Comparison of ENCODE assay signal across 27 cellular contexts in the genomic region with DNA sequence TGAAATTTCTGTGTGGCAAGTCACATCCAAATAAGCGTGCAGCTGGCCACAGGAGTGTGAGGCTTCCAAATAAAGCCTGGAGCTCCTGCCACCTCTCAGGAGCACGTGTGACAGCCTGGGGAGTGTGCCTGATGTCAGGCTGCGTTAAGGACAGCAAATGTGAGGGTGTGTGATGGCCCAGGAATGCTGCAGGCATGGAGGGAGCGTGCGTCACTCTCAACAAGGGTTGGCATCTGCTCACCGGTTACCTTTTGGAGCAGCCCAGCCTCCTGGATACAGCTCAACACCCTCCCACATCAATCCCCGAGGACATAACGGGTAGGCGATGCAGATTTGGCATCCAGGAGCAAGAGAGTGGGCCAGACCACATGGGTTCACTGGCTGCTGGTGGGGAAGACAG. TPM values are rescaled to one million over a fixed set of nuclear protein-coding genes. Genes with fewer than 3 reads are reported as not detected.
A peak's percentile ranks its signal among the peaks of the same experiment; 100 is the strongest.
DNase-seq lines count a peak whose midpoint lies in the region; ATAC-seq, FAIRE-seq and TF ChIP-seq lines count a peak whose summit lies in the region.
"Had no signal": no experiment of that assay in that cellular context is flagged by ENCODE, and none has a peak within 500 bp of the region (broad histone marks: within the 10 kb centered on the region; RNA-seq: fewer than 3 reads in every experiment).

No MANE protein-coding gene starts in this region.

- WGBS in A549 (ENCODE audit: missing lambda C conversion rate), result 90% methylated on average over 9 of the region's 9 CpGs
- 47 to 56% (median 51%) methylated on average over 8 to 9 of the region's 9 CpGs for WGBS in heart left ventricle, 4 donors
- WGBS in lower leg skin, 2 donors, result 56% methylated on average over 9 of the region's 9 CpGs

- H3K36me3 ChIP-seq in heart left ventricle, result peaks cover 0 to 93% (median 83%) of the 10 kb centered on the region in 9 donors

- TF ChIP-seq CTCF in A549 (IDR thresholded peaks at IDR 0.05) (no peak), heart left ventricle (IDR thresholded peaks at IDR 0.05) (no peak), lower leg skin (IDR thresholded peaks at IDR 0.05) (no peak)

- POLR2A ChIA-PET in A549 (lab: Yijun Ruan, JAX), result no interaction called here

- no peaks in the 10 kb centered on the region for H3K27me3 ChIP-seq in heart left ventricle
- H3K27me3 ChIP-seq: BE2C, neutrophil had no signal

- ATAC-seq in A549, result no peak
- ATAC-seq in heart left ventricle, result peak; percentile 74 to 94 (median 89)
- no peak for ATAC-seq in GM21367 (IDR thresholded peaks at IDR 0.05; ENCODE audit: unreplicated experiment)
- ATAC-seq: CD8-positive, alpha-beta T cell; left lobe of liver; naive thymus-derived CD4-positive, alpha-beta T cell had no signal

- DNase-seq in A549 (ENCODE audit: low read depth in 1 of 2, low spot score in 1 of 2), result no peak
- peak; percentile 69 for DNase-seq in cerebellum (ENCODE audit: low spot score)
- peak; percentile 42 to 79 (median 55) for DNase-seq in heart left ventricle
- peak; percentile 80 for DNase-seq in occipital lobe (lab: John Stamatoyannopoulos, UW)
- no peak for DNase-seq in NCI-H2196 treated with DMSO at 0.1 percent for 48 hours (lab: John Stamatoyannopoulos, UW; ENCODE audit: unreplicated experiment)
- no peak for DNase-seq in lower leg skin (ENCODE audit: low spot score in 2 of 2)
- DNase-seq in NCI-H2029 treated with DMSO at 0.1 percent for 48 hours (lab: John Stamatoyannopoulos, UW), result no peak
- DNase-seq: activated B cell treated with CpG ODN at 0.5 μM for 24 hours; activated CD4-positive, alpha-beta T cell treated with anti-CD3 and anti-CD28 coated beads, Interleukin-2, amount 10 ng/mL, durations not matched to agents 7 days and 5 days; activated gamma-delta T cell treated with Interleukin-2 at 50 U/mL for 16 hours; activated T-cell treated with anti-CD3 and anti-CD28 coated beads, Interleukin-2, amount 50 U/mL, for 24 hours; BE2C; CD8-positive, alpha-beta T cell; KBM-7; naive thymus-derived CD4-positive, alpha-beta T cell; NCI-H1105 treated with DMSO at 0.1 percent for 48 hours; NCI-H187 treated with DMSO at 0.1 percent for 48 hours; NCI-H2171 treated with DMSO at 0.1 percent for 48 hours; NCI-H524 treated with DMSO at 0.1 percent for 48 hours; OCI-M1; SK-N-SH; stimulated activated naive CD4-positive, alpha-beta T cell had no signal

- H3K4me2 ChIP-seq in A549, result no peak overlapping the region
- H3K4me2 ChIP-seq: SK-N-SH had no signal

- H3K4me1 ChIP-seq in A549 (peaks cover 8% of the 10 kb centered on the region), heart left ventricle (peaks cover 0 to 12% (median 0%) of the 10 kb centered on the region in 12 donors)
- H3K4me1 ChIP-seq: BE2C, prostate gland had no signal

- TF ChIP-seq RAD21 in A549 (conservative IDR thresholded peaks at IDR 0.05 in 1 of 2, IDR thresholded peaks at IDR 0.05 in 1 of 2), result no peak

- intact Hi-C loops in heart left ventricle (cut with DNase I) (loop anchor here in 1 of 10 donors (5.0 kb wide), 1 partner anchor 66 kb away; no protein-coding TSS in a partner anchor), lower leg skin (cut with DNase I; ENCODE audit: low total_unique reads) (no loop called here)

- H3K9me3 ChIP-seq in A549 (peaks cover 10% of the 10 kb centered on the region), heart left ventricle (peaks cover 0 to 9% (median 0%) of the 10 kb centered on the region in 12 donors)
- H3K9me3 ChIP-seq: BE2C, neutrophil, prostate gland, SK-N-SH had no signal

- TF ChIP-seq POLR2A in A549 (IDR thresholded peaks at IDR 0.05; ENCODE audit: low read length) (0 out of 2 replicates have a peak, but pooled peaks have one; percentile 11), heart left ventricle (IDR thresholded peaks at IDR 0.05) (no peak), lower leg skin (IDR thresholded peaks at IDR 0.05) (no peak)

- H3K4me3 ChIP-seq in A549 (no peak overlapping the region), heart left ventricle (no peak overlapping the region), lower leg skin (ENCODE audit: low read depth, poor library complexity, severe bottlenecking) (no peak overlapping the region)
- H3K4me3 ChIP-seq: prostate gland had no signal

- H3K27ac ChIP-seq in A549 (no peak overlapping the region), heart left ventricle (peak overlapping the region in 6 of 12 donors; percentile 33 to 74 (median 47))
- H3K27ac ChIP-seq: neutrophil, prostate gland had no signal

- peak; percentile 46 for FAIRE-seq in A549 (lab: Jason Lieb, UNC)
- FAIRE-seq: GM19239 had no signal

- CTCF ChIA-PET in A549 (lab: Yijun Ruan, JAX), result interaction anchor here (1.0 to 14.9 kb wide), 8 partner anchors 9 to 473 kb away, joined by 3 to 140 read pairs (median 4); a partner anchor contains a TSS

- TF ChIP-seq EP300 in A549 (IDR thresholded peaks at IDR 0.05), result no peak

TF ChIP-seq in A549, 52 proteins besides CTCF, POLR2A, EP300 and RAD21:
- TF ChIP-seq, protein P1, sequence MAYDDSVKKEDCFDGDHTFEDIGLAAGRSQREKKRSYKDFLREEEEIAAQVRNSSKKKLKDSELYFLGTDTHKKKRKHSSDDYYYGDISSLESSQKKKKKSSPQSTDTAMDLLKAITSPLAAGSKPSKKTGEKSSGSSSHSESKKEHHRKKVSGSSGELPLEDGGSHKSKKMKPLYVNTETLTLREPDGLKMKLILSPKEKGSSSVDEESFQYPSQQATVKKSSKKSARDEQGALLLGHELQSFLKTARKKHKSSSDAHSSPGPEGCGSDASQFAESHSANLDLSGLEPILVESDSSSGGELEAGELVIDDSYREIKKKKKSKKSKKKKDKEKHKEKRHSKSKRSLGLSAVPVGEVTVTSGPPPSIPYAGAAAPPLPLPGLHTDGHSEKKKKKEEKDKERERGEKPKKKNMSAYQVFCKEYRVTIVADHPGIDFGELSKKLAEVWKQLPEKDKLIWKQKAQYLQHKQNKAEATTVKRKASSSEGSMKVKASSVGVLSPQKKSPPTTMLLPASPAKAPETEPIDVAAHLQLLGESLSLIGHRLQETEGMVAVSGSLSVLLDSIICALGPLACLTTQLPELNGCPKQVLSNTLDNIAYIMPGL (CRISPR knock-in tag; IDR thresholded peaks at IDR 0.05; ENCODE audit: borderline replicate concordance), result no peak
- no peak for TF ChIP-seq RCOR1 (IDR thresholded peaks at IDR 0.05; ENCODE audit: low read depth, low read length)
- no peak for TF ChIP-seq ZFP36 (IDR thresholded peaks at IDR 0.05; ENCODE audit: borderline replicate concordance, partially characterized antibody)
- no peak for TF ChIP-seq POLR2AphosphoS2 (conservative IDR thresholded peaks at IDR 0.05; ENCODE audit: low read length)
- TF ChIP-seq ZSCAN20 (CRISPR knock-in tag; IDR thresholded peaks at IDR 0.05), result no peak
- no peak for TF ChIP-seq NPAS2 (CRISPR knock-in tag; IDR thresholded peaks at IDR 0.05; ENCODE audit: borderline replicate concordance)
- TF ChIP-seq, protein P2, sequence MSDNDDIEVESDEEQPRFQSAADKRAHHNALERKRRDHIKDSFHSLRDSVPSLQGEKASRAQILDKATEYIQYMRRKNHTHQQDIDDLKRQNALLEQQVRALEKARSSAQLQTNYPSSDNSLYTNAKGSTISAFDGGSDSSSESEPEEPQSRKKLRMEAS (IDR thresholded peaks at IDR 0.05), result no peak
- TF ChIP-seq TP53 (CRISPR knock-in tag; IDR thresholded peaks at IDR 0.05), result no peak
- TF ChIP-seq NR3C1 (IDR thresholded peaks at IDR 0.05), result no peak
- no peak for TF ChIP-seq SREBF2 (IDR thresholded peaks at IDR 0.05)
- TF ChIP-seq CHD4 (IDR thresholded peaks at IDR 0.05; ENCODE audit: borderline replicate concordance), result no peak
- no peak for TF ChIP-seq RFX5 (IDR thresholded peaks at IDR 0.05)
- TF ChIP-seq CHD2 (IDR thresholded peaks at IDR 0.05; ENCODE audit: low read length, partially characterized antibody), result no peak
- no peak for TF ChIP-seq CEBPB (IDR thresholded peaks at IDR 0.05)
- TF ChIP-seq MAFK (IDR thresholded peaks at IDR 0.05; ENCODE audit: partially characterized antibody), result no peak
TF ChIP-seq in A549: peak in this region for 0.

RNA-seq across cellular contexts. Expression of a gene that starts 19.0 kb away (rescaled TPM):
- polyA plus RNA-seq in A549 (2011; rRNA removed) (19.4 and 21.1 TPM in 2 replicates), A549 (2017; fragmentation: RNase III; extraction: RNeasy Plus Mini Kit Qiagen cat#74134 plus additional on column Dnase treatment) (26.6 to 29.7 TPM (median 28.7 TPM) in 3 replicates), heart left ventricle (10 to 100 TPM in 1 of 2 donors, 1 to 10 TPM in 1; 8.4 to 11.7 TPM)
- polyA plus RNA-seq in A549 (2012; cell fraction: cytosol; rRNA removed), result 41.5 and 47.8 TPM in 2 replicates
- polyA plus RNA-seq in A549 (2012; cell fraction: nucleus; rRNA removed), result 114 and 125 TPM in 2 replicates
- polyA minus RNA-seq in A549 (2011; rRNA and poly(A)+ RNA removed), result 13.8 and 13.9 TPM in 2 replicates
- total RNA-seq in cerebellum (15.2 TPM), heart left ventricle (10 to 100 TPM in 5 of 9 donors, 1 to 10 TPM in 4; 7.3 to 29.1 (median 10.6) TPM), occipital lobe (18.2 TPM), lower leg skin (10 to 100 TPM; 11.2 to 45.8 (median 36.0) TPM)

RNA-seq across cellular contexts. Expression of a gene that starts 45.3 kb away (rescaled TPM):
- 43.9 and 47.2 TPM in 2 replicates for polyA plus RNA-seq in A549 (2011; rRNA removed)
- polyA plus RNA-seq in A549 (2012; cell fraction: cytosol; rRNA removed), result 55.5 and 70.2 TPM in 2 replicates
- 158 and 174 TPM in 2 replicates for polyA plus RNA-seq in A549 (2012; cell fraction: nucleus; rRNA removed)
- 55.3 to 64.9 TPM (median 63.6 TPM) in 3 replicates for polyA plus RNA-seq in A549 (2017; fragmentation: RNase III; extraction: RNeasy Plus Mini Kit Qiagen cat#74134 plus additional on column Dnase treatment)
- 55.3 TPM in 2 replicates for polyA minus RNA-seq in A549 (2011; rRNA and poly(A)+ RNA removed)
- total RNA-seq in cerebellum, result 31.7 TPM
- total RNA-seq in heart left ventricle, result 10 to 100 TPM; 18.2 to 49.7 (median 27.8) TPM
- polyA plus RNA-seq in heart left ventricle, result 10 to 100 TPM; 25.1 to 38.3 TPM
- total RNA-seq in occipital lobe, result 28.2 TPM
- total RNA-seq in lower leg skin, result 10 to 100 TPM; 40.2 to 58.7 (median 44.1) TPM

RNA-seq across cellular contexts. Expression of a gene that starts 45.5 kb away (rescaled TPM):
- polyA plus RNA-seq in A549 (2011; rRNA removed) (6.5 and 8.7 TPM in 2 replicates), A549 (2017; fragmentation: RNase III; extraction: RNeasy Plus Mini Kit Qiagen cat#74134 plus additional on column Dnase treatment) (7.9 to 8.6 TPM (median 8.1 TPM) in 3 replicates), heart left ventricle (10 to 100 TPM; 13.0 to 22.7 TPM)
- polyA plus RNA-seq in A549 (2012; cell fraction: cytosol; rRNA removed), result 6.6 and 7.7 TPM in 2 replicates
- polyA plus RNA-seq in A549 (2012; cell fraction: nucleus; rRNA removed), result 10.7 and 10.9 TPM in 2 replicates
- polyA minus RNA-seq in A549 (2011; rRNA and poly(A)+ RNA removed), result 13.8 and 14.2 TPM in 2 replicates
- total RNA-seq in cerebellum (6.7 TPM), heart left ventricle (10 to 100 TPM in 3 of 9 donors, 1 to 10 TPM in 6; 6.9 to 27.3 (median 8.9) TPM), occipital lobe (10.0 TPM), lower leg skin (100 to 1,000 TPM in 1 of 4 donors, 10 to 100 TPM in 3; 83.1 to 104 (median 93.6) TPM)

Comparison
In these comparisons a context has a peak if more than half of its experiments do, and no peak if none do; other contexts are left out.
1. ATAC-seq: peak in heart left ventricle (4 of 4); none in A549 (0 of 2) and GM21367 (single experiment).
2. DNase-seq: peak in cerebellum (single experiment), heart left ventricle (5 of 5) and occipital lobe (single experiment); none in A549 (0 of 2), NCI-H2196 treated with DMSO at 0.1 percent for 48 hours (single experiment), lower leg skin (0 of 2) and NCI-H2029 treated with DMSO at 0.1 percent for 48 hours (single experiment).